Comparison of ENCODE assay signal across 17 cellular contexts in genomic region chr13:102812616-102813287, GRCh38. TPM values are rescaled to one million over a fixed set of nuclear protein-coding genes. Genes with fewer than 3 reads are reported as not detected.
A peak's percentile ranks its signal among the peaks of the same experiment; 100 is the strongest.
DNase-seq lines count a peak whose midpoint lies in the region; ATAC-seq and TF ChIP-seq lines count a peak whose summit lies in the region.
"Had no signal": no experiment of that assay in that cellular context is flagged by ENCODE, and none has a peak within 500 bp of the region (broad histone marks: within the 10 kb centered on the region; RNA-seq: fewer than 3 reads in every experiment).

No MANE protein-coding gene starts in this region.

- no peaks in the 10 kb centered on the region for H3K27me3 Mint-ChIP-seq in GM23338 (ENCODE audit: insufficient read depth, low read depth, poor library complexity)
- H3K27me3 Mint-ChIP-seq: activated CD4-positive, alpha-beta memory T cell treated with anti-CD3 and anti-CD28 coated beads, Interleukin-2, amount 10 ng/mL, durations not matched to agents 7 days and 5 days; dendritic cell treated with granulocyte-macrophage colony-stimulating factor and Interleukin-4, amounts not matched to agents 40 ng/mL and 50 ng/mL, for 4 days; T-cell had no signal

- ATAC-seq in GM23338, result no peak
- peak; percentile 31; the same call in 2 of the 3 replicates for ATAC-seq in SK-N-SH treated with all-trans-retinoic acid at 6 μM for 48 hours
- ATAC-seq: gastroesophageal sphincter, T-cell had no signal

- no peak overlapping the region for H2AFZ ChIP-seq in GM23338

- H3K79me2 ChIP-seq in GM23338 (replicated peaks; ENCODE audit: insufficient read depth), result no peaks in the 10 kb centered on the region

- H3K9me3 ChIP-seq in AG04450 (ENCODE audit: control insufficient read depth, insufficient read depth, low read length), result peaks cover 8% of the 10 kb centered on the region
- H3K9me3 ChIP-seq: vagina had no signal

- TF ChIP-seq CTCF in AG04450 (IDR thresholded peaks at IDR 0.05; ENCODE audit: low read depth, low read length) (no peak), GM23338 (conservative IDR thresholded peaks at IDR 0.05; ENCODE audit: low read depth in 2 of 2) (no peak)

- H3K4me3 ChIP-seq in AG04450 (ENCODE audit: low read depth, low read length) (0 out of 2 replicates have a peak overlapping the region, but pooled peaks have one; percentile 8), GM23338 (no peak overlapping the region)
- H3K4me3 ChIP-seq: gastroesophageal sphincter, vagina had no signal

- DNase-seq in AG04450 (ENCODE audit: low read depth, low spot score) (no peak), GM23338 (ENCODE audit: low spot score) (peak; percentile 32), iPS-NIHi11 (ENCODE audit: low spot score) (peak; percentile 33), T1000 (lab: John Stamatoyannopoulos, UW) (no peak), NCI-H1417 treated with DMSO at 0.1 percent for 48 hours (lab: John Stamatoyannopoulos, UW) (no peak), mucosa of gallbladder (ENCODE audit: low spot score) (no peak), NCI-H128 (lab: John Stamatoyannopoulos, UW; ENCODE audit: unreplicated experiment) (no peak)
- DNase-seq: activated CD4-positive, alpha-beta memory T cell treated with anti-CD3 and anti-CD28 coated beads, Interleukin-2, amount 10 ng/mL, durations not matched to agents 7 days and 5 days; activated naive CD4-positive, alpha-beta T cell treated with anti-CD3 and anti-CD28 coated beads for 36 hours; left cardiac atrium; NCI-H2081; stimulated activated CD8-positive, alpha-beta memory T cell treated with anti-CD3 and anti-CD28 coated beads, Interleukin-4, amount 100 ng/mL, for 48 hours; T-cell had no signal

- H3K4me3 Mint-ChIP-seq in GM23338, result no peak overlapping the region
- H3K4me3 Mint-ChIP-seq: activated CD4-positive, alpha-beta memory T cell treated with anti-CD3 and anti-CD28 coated beads, Interleukin-2, amount 10 ng/mL, durations not matched to agents 7 days and 5 days; activated naive CD4-positive, alpha-beta T cell treated with anti-CD3 and anti-CD28 coated beads for 36 hours; dendritic cell treated with granulocyte-macrophage colony-stimulating factor and Interleukin-4, amounts not matched to agents 40 ng/mL and 50 ng/mL, for 4 days; T-cell had no signal

- H3K9me3 Mint-ChIP-seq in GM23338, result peaks cover 5% of the 10 kb centered on the region; the same call in 1 of the 3 replicates
- H3K9me3 Mint-ChIP-seq: dendritic cell treated with granulocyte-macrophage colony-stimulating factor and Interleukin-4, amounts not matched to agents 40 ng/mL and 50 ng/mL, for 4 days had no signal

- no peaks in the 10 kb centered on the region for H3F3A ChIP-seq in GM23338 (replicated peaks; ENCODE audit: low read depth)

- H3K27ac ChIP-seq in AG04450 (ENCODE audit: low read depth, low read length) (peak overlapping the region; percentile 42), GM23338 (ENCODE audit: low read depth) (no peak overlapping the region)
- H3K27ac ChIP-seq: gastroesophageal sphincter, vagina had no signal

- H3K27ac Mint-ChIP-seq in GM23338, result no peak overlapping the region
- H3K27ac Mint-ChIP-seq: activated CD4-positive, alpha-beta memory T cell treated with anti-CD3 and anti-CD28 coated beads, Interleukin-2, amount 10 ng/mL, durations not matched to agents 7 days and 5 days; activated naive CD4-positive, alpha-beta T cell treated with anti-CD3 and anti-CD28 coated beads for 36 hours; dendritic cell treated with granulocyte-macrophage colony-stimulating factor and Interleukin-4, amounts not matched to agents 40 ng/mL and 50 ng/mL, for 4 days; T-cell had no signal

- POLR2A ChIA-PET in AG04450 (lab: Yijun Ruan, JAX), result no interaction called here

- H3K4me2 ChIP-seq in GM23338, result no peak overlapping the region

- no peaks in the 10 kb centered on the region for H4K20me1 ChIP-seq in GM23338 (replicated peaks; ENCODE audit: insufficient read depth)

- no peaks in the 10 kb centered on the region for H3K27me3 ChIP-seq in AG04450 (ENCODE audit: control insufficient read depth, insufficient read depth, low read length)
- H3K27me3 ChIP-seq in GM23338 (ENCODE audit: insufficient read depth), result no peaks in the 10 kb centered on the region
- H3K27me3 ChIP-seq: gastroesophageal sphincter, vagina had no signal

- CTCF ChIA-PET in AG04450 (lab: Charles Lee), result interaction anchor here (1.1 to 1.6 kb wide), 2 partner anchors 13 to 58 kb away, joined by 3 to 10 read pairs; partner anchors contain the start of genes BIVM and POGLUT2

- no peaks in the 10 kb centered on the region for H3K9me2 ChIP-seq in GM23338 (ENCODE audit: insufficient read depth)

- H3K36me3 Mint-ChIP-seq in GM23338 (ENCODE audit: low read depth), result peaks cover 10% of the 10 kb centered on the region; the same call in 2 of the 3 replicates

- no peaks in the 10 kb centered on the region for H3K36me3 ChIP-seq in GM23338 (ENCODE audit: insufficient read depth)

- H3K4me1 Mint-ChIP-seq in GM23338, result 0 out of 3 replicates have a peak, but pooled peaks cover 3% of the 10 kb centered on the region

- H3K4me1 ChIP-seq in GM23338 (ENCODE audit: insufficient read depth), result no peaks in the 10 kb centered on the region
- H3K4me1 ChIP-seq: vagina had no signal

TF ChIP-seq in GM23338, 12 proteins besides CTCF, POLR2A, EP300 and RAD21 (continues in another document):
- no peak for TF ChIP-seq ZNF331 (CRISPR knock-in tag; IDR thresholded peaks at IDR 0.05; ENCODE audit: low read depth)
- TF ChIP-seq CREB1 (CRISPR knock-in tag; IDR thresholded peaks at IDR 0.05; ENCODE audit: low read depth), result no peak

TF ChIP-seq in SK-N-SH treated with all-trans-retinoic acid at 6 μM for 48 hours, 23 proteins besides CTCF, POLR2A, EP300 and RAD21:
- no peak for TF ChIP-seq ZFP3 (CRISPR knock-in tag; IDR thresholded peaks at IDR 0.05)
- no peak for TF ChIP-seq ZNF565 (CRISPR knock-in tag; conservative IDR thresholded peaks at IDR 0.05; ENCODE audit: low read depth)
- TF ChIP-seq ZFP30 (CRISPR knock-in tag; IDR thresholded peaks at IDR 0.05), result no peak
- TF ChIP-seq BACH2 (CRISPR knock-in tag; IDR thresholded peaks at IDR 0.05; ENCODE audit: borderline replicate concordance), result no peak
- TF ChIP-seq TCF4 (CRISPR knock-in tag; IDR thresholded peaks at IDR 0.05; ENCODE audit: borderline replicate concordance), result no peak
- no peak for TF ChIP-seq CSDC2 (CRISPR knock-in tag; IDR thresholded peaks at IDR 0.05)
- TF ChIP-seq ZC3H10 (CRISPR knock-in tag; IDR thresholded peaks at IDR 0.05), result no peak
- TF ChIP-seq ZNF8 (CRISPR knock-in tag; IDR thresholded peaks at IDR 0.05), result no peak
- no peak for TF ChIP-seq ZNF70 (CRISPR knock-in tag; IDR thresholded peaks at IDR 0.05)
- no peak for TF ChIP-seq TSHZ2 (CRISPR knock-in tag; IDR thresholded peaks at IDR 0.05)
- no peak for TF ChIP-seq ISL1 (CRISPR knock-in tag; IDR thresholded peaks at IDR 0.05)
- TF ChIP-seq ESRRG (CRISPR knock-in tag; IDR thresholded peaks at IDR 0.05), result no peak
- no peak for TF ChIP-seq PPARA (CRISPR knock-in tag; IDR thresholded peaks at IDR 0.05; ENCODE audit: borderline replicate concordance)

RNA-seq across cellular contexts. Expression of gene BIVM, which starts 13.8 kb away (rescaled TPM):
- polyA plus RNA-seq in AG04450 (2011; rRNA removed) (16.9 and 26.7 TPM in 2 replicates), GM23338 (2016; fragmentation: Nextera tagmentation; extraction: Ambion mirVana) (2.3 and 3.2 TPM in 2 replicates)
- polyA minus RNA-seq in AG04450 (2011; rRNA and poly(A)+ RNA removed), result 3.5 and 7.6 TPM in 2 replicates
- 4.2 and 4.3 TPM in 2 replicates for total RNA-seq in GM23338 (2014; rRNA removed; shearing (Covaris generic))
- 23.8 TPM for total RNA-seq in mucosa of gallbladder

RNA-seq across cellular contexts. Expression of gene POGLUT2, which starts 14.0 kb away (rescaled TPM):
- 17.8 and 24.8 TPM in 2 replicates for polyA plus RNA-seq in AG04450 (2011; rRNA removed)
- polyA minus RNA-seq in AG04450 (2011; rRNA and poly(A)+ RNA removed), result 5.8 and 6.1 TPM in 2 replicates
- 17.5 and 24.7 TPM in 2 replicates for total RNA-seq in GM23338 (2014; rRNA removed; shearing (Covaris generic))
- 14.6 and 16.3 TPM in 2 replicates for polyA plus RNA-seq in GM23338 (2016; fragmentation: Nextera tagmentation; extraction: Ambion mirVana)
- 6.4 TPM for total RNA-seq in mucosa of gallbladder

RNA-seq across cellular contexts. Expression of gene ERCC5, which starts 33.1 kb away (rescaled TPM):
- polyA plus RNA-seq in AG04450 (2011; rRNA removed), result 39.2 and 47.6 TPM in 2 replicates
- 26.3 and 27.8 TPM in 2 replicates for polyA minus RNA-seq in AG04450 (2011; rRNA and poly(A)+ RNA removed)
- total RNA-seq in GM23338 (2014; rRNA removed; shearing (Covaris generic)), result 25.4 and 33.0 TPM in 2 replicates
- polyA plus RNA-seq in GM23338 (2016; fragmentation: Nextera tagmentation; extraction: Ambion mirVana), result 21.9 and 26.2 TPM in 2 replicates
- 59.6 TPM for total RNA-seq in mucosa of gallbladder

RNA-seq across cellular contexts. Expression of gene TEX30, which starts 39.2 kb away (rescaled TPM):
- polyA plus RNA-seq in AG04450 (2011; rRNA removed) (9.0 and 13.0 TPM in 2 replicates), GM23338 (2016; fragmentation: Nextera tagmentation; extraction: Ambion mirVana) (28.2 and 30.3 TPM in 2 replicates)
- polyA minus RNA-seq in AG04450 (2011; rRNA and poly(A)+ RNA removed), result 1.5 and 1.7 TPM in 2 replicates
- total RNA-seq in GM23338 (2014; rRNA removed; shearing (Covaris generic)), result 6.3 and 10.5 TPM in 2 replicates
- 7.2 TPM for total RNA-seq in mucosa of gallbladder

Comparison
In these comparisons a context has a peak if more than half of its experiments do, and no peak if none do; other contexts are left out.
1. DNase-seq: peak in GM23338 (single experiment) and iPS-NIHi11 (single experiment); none in AG04450 (single experiment), T1000 (single experiment), NCI-H1417 treated with DMSO at 0.1 percent for 48 hours (single experiment), mucosa of gallbladder (single experiment) and NCI-H128 (single experiment).